Comparison of ENCODE assay signal across 1 cellular context in genomic region chr19:42121666-42122069, GRCh38.
TF ChIP-seq lines count a peak whose summit lies in the region.

No MANE protein-coding gene starts in this region.

TF ChIP-seq in HepG2, 621 proteins besides CTCF, POLR2A, EP300 and RAD21:
- no peak for TF ChIP-seq HDAC6 (IDR thresholded peaks at IDR 0.05; ENCODE audit: low read depth, low read length)
